In the genomic region with DNA sequence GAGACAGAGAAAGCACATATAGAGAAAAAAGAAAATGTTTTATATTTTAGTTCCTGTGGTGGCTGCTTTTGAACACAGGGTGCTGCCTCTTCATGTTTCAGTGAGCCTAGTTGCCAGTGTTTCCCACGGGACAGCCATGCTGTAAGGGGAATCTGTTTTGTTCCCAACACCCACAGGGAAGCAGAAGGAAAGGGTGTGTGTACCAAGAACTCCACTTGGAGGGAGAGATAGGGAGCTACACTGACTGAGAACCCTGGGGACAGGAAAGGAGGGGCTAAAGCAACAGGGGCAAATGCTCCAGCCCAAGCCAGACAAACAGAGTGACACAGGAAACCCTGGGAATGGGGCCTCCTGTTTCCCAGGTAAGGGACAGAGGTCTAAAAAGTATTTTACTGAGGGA, we compare ENCODE assay signal across 26 cellular contexts. TPM values are rescaled to one million over a fixed set of nuclear protein-coding genes. Genes with fewer than 3 reads are reported as not detected.
A peak's percentile ranks its signal among the peaks of the same experiment; 100 is the strongest.
DNase-seq lines count a peak whose midpoint lies in the region; ATAC-seq and TF ChIP-seq lines count a peak whose summit lies in the region.
"Had no signal": no experiment of that assay in that cellular context is flagged by ENCODE, and none has a peak within 500 bp of the region (broad histone marks: within the 10 kb centered on the region; RNA-seq: fewer than 3 reads in every experiment).

No MANE protein-coding gene starts in this region.

- H3K79me2 ChIP-seq in neural progenitor cell (ENCODE audit: low read depth), result no peaks in the 10 kb centered on the region

- TF ChIP-seq CTCF in left ventricle myocardium inferior (IDR thresholded peaks at IDR 0.05; ENCODE audit: borderline replicate concordance) (no peak), neural progenitor cell (IDR thresholded peaks at IDR 0.05) (no peak), GM10248 (IDR thresholded peaks at IDR 0.05; ENCODE audit: control extremely low read depth, extremely low read depth, low read depth, missing control alignments) (no peak)

- H3K27ac Mint-ChIP-seq in neural progenitor cell, result peak overlapping the region; percentile 38
- H3K27ac Mint-ChIP-seq: IgD-negative memory B cell had no signal

- H3K4me3 Mint-ChIP-seq in neural progenitor cell, result no peak overlapping the region
- H3K4me3 Mint-ChIP-seq: IgD-negative memory B cell had no signal

- no peak overlapping the region for H3K4me2 ChIP-seq in neural progenitor cell
- H3K4me2 ChIP-seq: KMS-11 had no signal

- H2AFZ ChIP-seq in neural progenitor cell (replicated peaks), result no peak overlapping the region

- H3K27me3 Mint-ChIP-seq in neural progenitor cell (ENCODE audit: insufficient read depth, low read depth), result peaks cover 12% of the 10 kb centered on the region

- H3K9me3 Mint-ChIP-seq in neural progenitor cell, result no peaks in the 10 kb centered on the region
- H3K9me3 Mint-ChIP-seq: IgD-negative memory B cell had no signal

- intact Hi-C loops in Right ventricle myocardium inferior (cut with DNase I) (no loop called here), left ventricle myocardium inferior (cut with micrococcal nuclease) (no loop called here), left ventricle myocardium superior (cut with micrococcal nuclease) (no loop called here)

- H3F3A ChIP-seq in neural progenitor cell (ENCODE audit: low read depth), result no peaks in the 10 kb centered on the region

- H3K27ac ChIP-seq in left ventricle myocardium inferior (replicated peaks) (no peak overlapping the region), neural progenitor cell (no peak overlapping the region)
- H3K27ac ChIP-seq: HL-60, KMS-11, RWPE1, SK-N-MC had no signal

- H3K9me3 ChIP-seq in left ventricle myocardium inferior (replicated peaks), result no peaks in the 10 kb centered on the region
- no peaks in the 10 kb centered on the region for H3K9me3 ChIP-seq in neural progenitor cell (ENCODE audit: low read depth)

- POLR2A ChIA-PET in GM10248 (lab: Yijun Ruan, JAX), result no interaction called here

- CTCF ChIA-PET in GM10248 (lab: Yijun Ruan, JAX), result interaction anchor here (1.2 kb wide), 1 partner anchor 18 kb away, joined by 6 read pairs; no protein-coding TSS in a partner anchor

- DNase-seq in Right ventricle myocardium inferior (ENCODE audit: missing footprints) (no peak), left ventricle myocardium inferior (no peak), NCI-H69 (lab: John Stamatoyannopoulos, UW) (peak; percentile 21), left ventricle myocardium superior (no peak), neural progenitor cell (ENCODE audit: low spot score) (no peak), GM10248 (ENCODE audit: extremely low spot score) (no peak)
- DNase-seq: Calu3, MM.1S, NCI-H1048, NCI-H1417 treated with DMSO at 0.1 percent for 48 hours, NCI-H1694 treated with DMSO at 0.1 percent for 48 hours, NCI-H2081, NCI-H446, NCI-H524 treated with DMSO at 0.1 percent for 48 hours, NCI-H82, SIG-M5 had no signal

- H3K4me1 Mint-ChIP-seq in neural progenitor cell, result peaks cover 8% of the 10 kb centered on the region

- H3K4me3 ChIP-seq in left ventricle myocardium inferior (no peak overlapping the region), neural progenitor cell (no peak overlapping the region)
- H3K4me3 ChIP-seq: SK-N-MC had no signal

- H3K27me3 ChIP-seq in left ventricle myocardium inferior (ENCODE audit: low read depth) (no peaks in the 10 kb centered on the region), neural progenitor cell (no peaks in the 10 kb centered on the region)

- H3K36me3 ChIP-seq in left ventricle myocardium inferior (no peaks in the 10 kb centered on the region), neural progenitor cell (no peaks in the 10 kb centered on the region)

- H3K4me1 ChIP-seq in left ventricle myocardium inferior (peaks cover 19% of the 10 kb centered on the region), neural progenitor cell (peaks cover 9% of the 10 kb centered on the region)

- no peaks in the 10 kb centered on the region for H4K20me1 ChIP-seq in neural progenitor cell (ENCODE audit: low read depth)

- no peaks in the 10 kb centered on the region for H3K36me3 Mint-ChIP-seq in neural progenitor cell
- H3K36me3 Mint-ChIP-seq: IgD-negative memory B cell had no signal

- ATAC-seq in Right ventricle myocardium inferior (peak; percentile 51), left ventricle myocardium superior (peak; percentile 76), GM21529 (IDR thresholded peaks at IDR 0.05; ENCODE audit: unreplicated experiment) (no peak)
- no peak for ATAC-seq in activated CD4-positive, CD25-positive, alpha-beta regulatory T cell treated with anti-CD3 and anti-CD28 coated beads, Interleukin-2, amount 50 U/mL, for 24 hours

- no peak overlapping the region for H3K9ac ChIP-seq in neural progenitor cell
- H3K9ac ChIP-seq: KMS-11 had no signal

RNA-seq across cellular contexts. Expression of a gene that starts 40.2 kb away (rescaled TPM):
- total RNA-seq in Right ventricle myocardium inferior (not detected), left ventricle myocardium inferior (0.38 TPM), left ventricle myocardium superior (not detected), neural progenitor cell (ENCODE audit: low replicate concordance) (0.22 TPM in 1 of 2 replicates, not detected in the other)
- total RNA-seq: A172, Daoy, H4 had no signal

Comparison
In these comparisons a context has a peak if more than half of its experiments do, and no peak if none do; other contexts are left out.
1. ATAC-seq: peak in Right ventricle myocardium inferior (single experiment) and left ventricle myocardium superior (single experiment); none in activated CD4-positive, CD25-positive, alpha-beta regulatory T cell treated with anti-CD3 and anti-CD28 coated beads, Interleukin-2, amount 50 U/mL, for 24 hours (0 of 2) and GM21529 (single experiment).